In the genomic region with DNA sequence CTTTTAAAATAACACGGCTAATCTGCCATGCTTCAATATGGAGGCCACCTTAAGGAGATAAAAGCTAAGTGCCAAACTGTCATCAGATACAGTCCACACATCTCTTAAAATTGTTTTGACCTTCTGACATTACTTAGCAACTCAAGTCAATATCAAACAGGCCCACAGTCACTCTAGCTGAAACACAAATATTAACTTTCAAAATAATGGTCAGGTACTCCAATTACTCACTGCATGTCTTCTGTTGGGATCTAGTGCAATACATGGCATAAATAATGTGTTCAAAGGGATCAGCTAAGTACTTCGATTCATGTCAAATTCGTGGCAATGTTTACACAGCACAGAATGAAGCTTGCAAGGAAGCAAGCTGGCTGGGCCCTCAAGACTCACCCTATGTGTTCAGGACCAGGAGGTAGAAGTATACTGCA, we compare ENCODE assay signal across 16 cellular contexts.
DNase-seq lines count a peak whose midpoint lies in the region; ATAC-seq and TF ChIP-seq lines count a peak whose summit lies in the region.
"Had no signal": no experiment of that assay in that cellular context is flagged by ENCODE, and none has a peak within 500 bp of the region (broad histone marks: within the 10 kb centered on the region; RNA-seq: fewer than 3 reads in every experiment).

No MANE protein-coding gene starts in this region.

- H3K36me3 Mint-ChIP-seq in activated naive CD4-positive, alpha-beta T cell treated with anti-CD3 and anti-CD28 coated beads for 36 hours (ENCODE audit: low read depth): no peaks in the 10 kb centered on the region
- H3K36me3 Mint-ChIP-seq: natural killer cell had no signal

- peaks cover 90% of the 10 kb centered on the region for H4K20me1 ChIP-seq in SK-N-SH (ENCODE audit: insufficient read depth)

- CTCF ChIA-PET in SK-N-SH (lab: Yijun Ruan, JAX): interaction anchor here (1.3 kb wide), 1 partner anchor 57 kb away, joined by 3 read pairs; no protein-coding TSS in a partner anchor
- CTCF ChIA-PET in activated naive CD4-positive, alpha-beta T cell treated with anti-CD3 and anti-CD28 coated beads for 36 hours (lab: Charles Lee): interaction anchor here (0.6 kb wide), 1 partner anchor 23 kb away, joined by 5 read pairs; no protein-coding TSS in a partner anchor

- POLR2A ChIA-PET in SK-N-SH (lab: Yijun Ruan, JAX): no interaction called here

- TF ChIP-seq RAD21 in SK-N-SH (IDR thresholded peaks at IDR 0.05; ENCODE audit: low read length): no peak

- no peak overlapping the region for H3K4me3 Mint-ChIP-seq in activated naive CD4-positive, alpha-beta T cell treated with anti-CD3 and anti-CD28 coated beads for 36 hours
- H3K4me3 Mint-ChIP-seq: natural killer cell had no signal

- no peak overlapping the region for H3K27ac Mint-ChIP-seq in activated naive CD4-positive, alpha-beta T cell treated with anti-CD3 and anti-CD28 coated beads for 36 hours
- H3K27ac Mint-ChIP-seq: natural killer cell had no signal

- peaks cover 11% of the 10 kb centered on the region for H3F3A ChIP-seq in SK-N-SH (replicated peaks; ENCODE audit: insufficient read depth)

- H3K4me1 ChIP-seq in SK-N-SH (ENCODE audit: control insufficient read depth in 1 of 2, insufficient read depth in 2 of 2, low read depth in 1 of 2, low read length in 1 of 2) (no peaks in the 10 kb centered on the region), heart right ventricle (peaks cover 0 to 66% (median 35%) of the 10 kb centered on the region in 9 donors), upper lobe of right lung (no peaks in the 10 kb centered on the region)
- H3K4me1 ChIP-seq: testis had no signal

- H3K4me1 Mint-ChIP-seq in activated naive CD4-positive, alpha-beta T cell treated with anti-CD3 and anti-CD28 coated beads for 36 hours (ENCODE audit: low read depth): no peaks in the 10 kb centered on the region
- H3K4me1 Mint-ChIP-seq: natural killer cell had no signal

- H3K4me3 ChIP-seq in SK-N-SH (ENCODE audit: low read depth in 2 of 2, low read length in 1 of 2) (no peak overlapping the region), heart right ventricle (no peak overlapping the region), upper lobe of right lung (no peak overlapping the region)
- H3K4me3 ChIP-seq: testis had no signal

- no peak overlapping the region for H2AFZ ChIP-seq in SK-N-SH (ENCODE audit: low read depth)

- H3K9ac ChIP-seq in SK-N-SH: no peak overlapping the region

- H3K9me3 ChIP-seq in SK-N-SH: no peaks in the 10 kb centered on the region
- H3K9me3 ChIP-seq in heart right ventricle: peaks cover 0 to 5% (median 0%) of the 10 kb centered on the region in 11 donors
- H3K9me3 ChIP-seq in upper lobe of right lung: no peaks in the 10 kb centered on the region
- H3K9me3 ChIP-seq: testis had no signal

- TF ChIP-seq EP300 in SK-N-SH (IDR thresholded peaks at IDR 0.05; ENCODE audit: borderline replicate concordance in 1 of 2, low read depth in 1 of 2, low read length in 1 of 2): no peak

- TF ChIP-seq CTCF in SK-N-SH (IDR thresholded peaks at IDR 0.05) (no peak), heart right ventricle (IDR thresholded peaks at IDR 0.05) (no peak), upper lobe of right lung (IDR thresholded peaks at IDR 0.05) (no peak)

- H3K27me3 ChIP-seq in SK-N-SH (ENCODE audit: insufficient read depth) (no peaks in the 10 kb centered on the region), heart right ventricle (no peaks in the 10 kb centered on the region), upper lobe of right lung (no peaks in the 10 kb centered on the region)
- H3K27me3 ChIP-seq: testis had no signal

- H3K27ac ChIP-seq in SK-N-SH (ENCODE audit: low read depth in 2 of 2, low read length in 1 of 2) (no peak overlapping the region), heart right ventricle (peak overlapping the region in 8 of 10 donors; percentile 26 to 62 (median 44)), upper lobe of right lung (no peak overlapping the region)
- H3K27ac ChIP-seq: testis had no signal

- ATAC-seq in SK-N-SH treated with all-trans-retinoic acid at 6 μM for 48 hours (peak; percentile 46), heart right ventricle (peak in 6 of 8 donors; percentile 24 to 84 (median 52)), upper lobe of right lung (peak; percentile 39), HG02588 (IDR thresholded peaks at IDR 0.05; ENCODE audit: unreplicated experiment) (no peak)
- ATAC-seq: natural killer cell had no signal

- H3K9me2 ChIP-seq in SK-N-SH: no peaks in the 10 kb centered on the region

- H3K4me2 ChIP-seq in SK-N-SH: no peak overlapping the region

- H3K36me3 ChIP-seq in SK-N-SH (replicated peaks in 1 of 2; ENCODE audit: control insufficient read depth in 1 of 2, insufficient read depth in 2 of 2, low read length in 1 of 2) (peaks cover 3 to 33% of the 10 kb centered on the region in 2 experiments), heart right ventricle (no peaks in the 10 kb centered on the region), upper lobe of right lung (no peaks in the 10 kb centered on the region)

- 80% methylated on average over 3 of the region's 3 CpGs for WGBS in SK-N-SH (ENCODE audit: low lambda C conversion rate)
- WGBS in heart right ventricle, 2 donors: 46 to 60% methylated on average over 3 of the region's 3 CpGs

- intact Hi-C loops in heart right ventricle (cut with DNase I): no loop called here
- intact Hi-C loops in upper lobe of right lung (cut with DNase I): no loop called here
- intact Hi-C loops in activated naive CD4-positive, alpha-beta T cell treated with anti-CD3 and anti-CD28 coated beads for 36 hours (cut with micrococcal nuclease): no loop called here

- peaks cover 93% of the 10 kb centered on the region for H3K79me2 ChIP-seq in SK-N-SH (ENCODE audit: insufficient read depth)

- no peak for DNase-seq in SK-N-SH
- peak; percentile 70 for DNase-seq in NCI-H748 (lab: John Stamatoyannopoulos, UW; ENCODE audit: unreplicated experiment)
- no peak for DNase-seq in heart right ventricle
- no peak for DNase-seq in upper lobe of right lung
- DNase-seq in COLO668 (lab: John Stamatoyannopoulos, UW; ENCODE audit: unreplicated experiment): no peak
- no peak for DNase-seq in activated naive CD4-positive, alpha-beta T cell treated with anti-CD3 and anti-CD28 coated beads for 36 hours
- DNase-seq: ACHN; activated gamma-delta T cell; effector CD8-positive, alpha-beta T cell; MM.1S; natural killer cell; NCI-H2171; SW 1271; testis had no signal

- H3K9me3 Mint-ChIP-seq in activated naive CD4-positive, alpha-beta T cell treated with anti-CD3 and anti-CD28 coated beads for 36 hours: no peaks in the 10 kb centered on the region
- H3K9me3 Mint-ChIP-seq: natural killer cell had no signal

- H3K27me3 Mint-ChIP-seq in activated naive CD4-positive, alpha-beta T cell treated with anti-CD3 and anti-CD28 coated beads for 36 hours (ENCODE audit: low read depth): no peaks in the 10 kb centered on the region

TF ChIP-seq in SK-N-SH treated with all-trans-retinoic acid at 6 μM for 48 hours, 23 proteins besides CTCF, POLR2A, EP300 and RAD21 (continues in another document):
- no peak for TF ChIP-seq ZNF565 (CRISPR knock-in tag; conservative IDR thresholded peaks at IDR 0.05; ENCODE audit: low read depth)
- TF ChIP-seq, protein P1, sequence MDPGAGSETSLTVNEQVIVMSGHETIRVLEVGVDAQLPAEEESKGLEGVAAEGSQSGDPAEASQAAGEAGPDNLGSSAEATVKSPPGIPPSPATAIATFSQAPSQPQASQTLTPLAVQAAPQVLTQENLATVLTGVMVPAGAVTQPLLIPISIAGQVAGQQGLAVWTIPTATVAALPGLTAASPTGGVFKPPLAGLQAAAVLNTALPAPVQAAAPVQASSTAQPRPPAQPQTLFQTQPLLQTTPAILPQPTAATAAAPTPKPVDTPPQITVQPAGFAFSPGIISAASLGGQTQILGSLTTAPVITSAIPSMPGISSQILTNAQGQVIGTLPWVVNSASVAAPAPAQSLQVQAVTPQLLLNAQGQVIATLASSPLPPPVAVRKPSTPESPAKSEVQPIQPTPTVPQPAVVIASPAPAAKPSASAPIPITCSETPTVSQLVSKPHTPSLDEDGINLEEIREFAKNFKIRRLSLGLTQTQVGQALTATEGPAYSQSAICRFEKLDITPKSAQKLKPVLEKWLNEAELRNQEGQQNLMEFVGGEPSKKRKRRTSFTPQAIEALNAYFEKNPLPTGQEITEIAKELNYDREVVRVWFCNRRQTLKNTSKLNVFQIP (CRISPR knock-in tag; IDR thresholded peaks at IDR 0.05; ENCODE audit: borderline replicate concordance, low read depth): no peak

TF ChIP-seq in SK-N-SH, 30 proteins besides CTCF, POLR2A, EP300 and RAD21 (continues in another document):
- no peak for TF ChIP-seq RXRA (IDR thresholded peaks at IDR 0.05; ENCODE audit: borderline replicate concordance, low read depth)
- no peak for TF ChIP-seq JUND (IDR thresholded peaks at IDR 0.05)
- no peak for TF ChIP-seq FOSL2 (IDR thresholded peaks at IDR 0.05; ENCODE audit: borderline replicate concordance, low read depth)
- TF ChIP-seq RFX5 (IDR thresholded peaks at IDR 0.05; ENCODE audit: low read length): no peak
- TF ChIP-seq SIN3A (IDR thresholded peaks at IDR 0.05; ENCODE audit: borderline replicate concordance, low read depth, low read length): no peak
- no peak for TF ChIP-seq FOXM1 (IDR thresholded peaks at IDR 0.05; ENCODE audit: low read depth)
- TF ChIP-seq GABPA (IDR thresholded peaks at IDR 0.05; ENCODE audit: low read depth): no peak
- no peak for TF ChIP-seq TCF12 (IDR thresholded peaks at IDR 0.05)
- TF ChIP-seq ELF1 (IDR thresholded peaks at IDR 0.05): no peak
- TF ChIP-seq, protein P2, sequence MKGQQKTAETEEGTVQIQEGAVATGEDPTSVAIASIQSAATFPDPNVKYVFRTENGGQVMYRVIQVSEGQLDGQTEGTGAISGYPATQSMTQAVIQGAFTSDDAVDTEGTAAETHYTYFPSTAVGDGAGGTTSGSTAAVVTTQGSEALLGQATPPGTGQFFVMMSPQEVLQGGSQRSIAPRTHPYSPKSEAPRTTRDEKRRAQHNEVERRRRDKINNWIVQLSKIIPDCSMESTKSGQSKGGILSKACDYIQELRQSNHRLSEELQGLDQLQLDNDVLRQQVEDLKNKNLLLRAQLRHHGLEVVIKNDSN (IDR thresholded peaks at IDR 0.05; ENCODE audit: borderline replicate concordance, low read depth): no peak
- no peak for TF ChIP-seq FOXJ3 (CRISPR knock-in tag; IDR thresholded peaks at IDR 0.05)
- no peak for TF ChIP-seq NFIC (IDR thresholded peaks at IDR 0.05; ENCODE audit: borderline replicate concordance)
- no peak for TF ChIP-seq GATA2 (CRISPR knock-in tag; IDR thresholded peaks at IDR 0.05)

Comparison
In these comparisons a context has a peak if more than half of its experiments do, and no peak if none do; other contexts are left out.
1. H3K27ac ChIP-seq: peak in heart right ventricle (8 of 10); none in SK-N-SH (0 of 2) and upper lobe of right lung (single experiment).